Comparison of ENCODE assay signal across 21 cellular contexts in genomic region chr6:148926478-148926877, GRCh38.
"Had no signal": no experiment of that assay in that cellular context is flagged by ENCODE, and none has a peak within 500 bp of the region (broad histone marks: within the 10 kb centered on the region; RNA-seq: fewer than 3 reads in every experiment).

No MANE protein-coding gene starts in this region.

- H3K36me3 ChIP-seq: colonic mucosa, gastroesophageal sphincter, right lobe of liver, suprapubic skin, tibial nerve had no signal

- H3K4me3 ChIP-seq: colonic mucosa, gastroesophageal sphincter, right lobe of liver, suprapubic skin, tibial nerve had no signal

- H3K9me3 ChIP-seq: colonic mucosa, gastroesophageal sphincter, right lobe of liver, suprapubic skin, tibial nerve had no signal

- H3K4me1 ChIP-seq: colonic mucosa, gastroesophageal sphincter, right lobe of liver, suprapubic skin had no signal

- H3K27me3 ChIP-seq: colonic mucosa, gastroesophageal sphincter, right lobe of liver, suprapubic skin, tibial nerve had no signal

- ATAC-seq: activated T-cell treated with anti-CD3 and anti-CD28 coated beads, Interleukin-2, amount 50 U/mL, for 4 hours; gastroesophageal sphincter; left lobe of liver; natural killer cell treated with Interleukin-12 subunit alpha and Interleukin-12 subunit beta and Interleukin-15 and Interleukin-18, amount 100 ng/mL, for 72 hours; right lobe of liver; stimulated activated effector memory CD8-positive, alpha-beta T cell treated with anti-CD3 and anti-CD28 coated beads, Interleukin-12 subunit alpha, Interleukin-12 subunit beta, amount 100 ng/mL, for 72 hours; stimulated activated naive CD8-positive, alpha-beta T cell treated with anti-CD3 and anti-CD28 coated beads, Interleukin-15, amount 100 ng/mL, for 72 hours had no signal

- DNase-seq: activated CD4-positive, alpha-beta T cell treated with anti-CD3 and anti-CD28 coated beads for 4 hours; activated CD4-positive, alpha-beta T cell treated with anti-CD3 and anti-CD28 coated beads, Interleukin-2, amount 50 U/mL, for 48 hours; activated CD4-positive, CD25-positive, alpha-beta regulatory T cell; activated CD8-positive, alpha-beta memory T cell treated with anti-CD3 and anti-CD28 coated beads, Interleukin-2, amount 50 U/mL, for 48 hours; activated naive CD4-positive, alpha-beta T cell; activated T-cell treated with anti-CD3 and anti-CD28 coated beads, Interleukin-2, amount 50 U/mL, for 4 hours; colonic mucosa; endodermal cell; kidney; midbrain; right lobe of liver; small intestine; stimulated activated CD4-positive, alpha-beta T cell treated with anti-CD3 and anti-CD28 coated beads, Interleukin-2, amount 100 ng/mL, for 24 hours; stimulated activated naive CD8-positive, alpha-beta T cell treated with anti-CD3 and anti-CD28 coated beads, Interleukin-15, amount 100 ng/mL, for 72 hours; T1000 had no signal
